8 cellular contexts compared by ENCODE assay signal in genomic region chr10:6300106-6300783, GRCh38.
DNase-seq lines count a peak whose midpoint lies in the region; ATAC-seq and TF ChIP-seq lines count a peak whose summit lies in the region.

No MANE protein-coding gene starts in this region.

- dilution Hi-C loops in IMR-90 (cut with HindIII; ENCODE audit: low sequenced_read_pairs, unreplicated experiment), result no loop called here

- H2BK20ac ChIP-seq in IMR-90 (ENCODE audit: low read depth, low read length), result peak overlapping the region; percentile 35; the same call in 1 of the 2 replicates

- H3K36me3 ChIP-seq in IMR-90 (ENCODE audit: control insufficient read depth, insufficient read depth, low read length) (no peaks in the 10 kb centered on the region), heart left ventricle (no peaks in the 10 kb centered on the region), stomach (no peaks in the 10 kb centered on the region)

- H3K27ac ChIP-seq in IMR-90 (ENCODE audit: insufficient read depth, low read length) (no peak overlapping the region), heart left ventricle (peak overlapping the region in 2 of 12 donors; percentile 27 to 86), stomach (peak overlapping the region; percentile 29 to 75 (median 66))

- H3K4me1 ChIP-seq in IMR-90 (ENCODE audit: control insufficient read depth, insufficient read depth, low read length), result peaks cover 7% of the 10 kb centered on the region; the same call in 1 of the 2 replicates
- H3K4me1 ChIP-seq in heart left ventricle, result peaks cover 0 to 36% (median 0%) of the 10 kb centered on the region in 12 donors
- peaks cover 34 to 69% (median 44%) of the 10 kb centered on the region in 4 donors for H3K4me1 ChIP-seq in stomach

- no peak overlapping the region for H4K91ac ChIP-seq in IMR-90 (ENCODE audit: insufficient read depth, low read depth, low read length)

- H3K27me3 Mint-ChIP-seq in activated CD8-positive, alpha-beta T cell treated with anti-CD3 and anti-CD28 coated beads, Interleukin-2, amount 10 ng/mL, durations not matched to agents 7 days and 5 days (ENCODE audit: low read depth), result no peaks in the 10 kb centered on the region

- ATAC-seq in GM21526 (IDR thresholded peaks at IDR 0.05; ENCODE audit: low FRiP score, unreplicated experiment) (peak; percentile 88), IMR-90 (ENCODE audit: low read depth) (peak; percentile 72), heart left ventricle (peak in 3 of 4 donors; percentile 50 to 77 (median 72))
- ATAC-seq in activated CD8-positive, alpha-beta T cell treated with anti-CD3 and anti-CD28 coated beads, Interleukin-2, amount 10 ng/mL, durations not matched to agents 7 days and 5 days, result peak; percentile 77

- H2AFZ ChIP-seq in IMR-90 (replicated peaks; ENCODE audit: low read length, poor library complexity), result peak overlapping the region; percentile 71

- TF ChIP-seq EP300 in stomach (IDR thresholded peaks at IDR 0.05), result no peak

- CTCF ChIA-PET in IMR-90 (lab: Yijun Ruan, JAX), result interaction anchor here (1.1 kb wide), 1 partner anchor 13 kb away, joined by 4 read pairs; no protein-coding TSS in a partner anchor
- CTCF ChIA-PET in activated CD8-positive, alpha-beta T cell treated with anti-CD3 and anti-CD28 coated beads, Interleukin-2, amount 10 ng/mL, durations not matched to agents 7 days and 5 days (lab: Charles Lee), result interaction anchor here (0.7 to 2.5 kb wide), 8 partner anchors 8 to 110 kb away, joined by 3 to 22 read pairs (median 6); partner anchors contain the start of gene PFKFB3

- in situ Hi-C loops in IMR-90 (cut with MboI; ENCODE audit: low sequenced_read_pairs), result no loop called here

- no peak overlapping the region for H2BK120ac ChIP-seq in IMR-90 (ENCODE audit: low read depth, low read length)

- peaks cover 31% of the 10 kb centered on the region for H3K36me3 Mint-ChIP-seq in activated CD8-positive, alpha-beta T cell treated with anti-CD3 and anti-CD28 coated beads, Interleukin-2, amount 10 ng/mL, durations not matched to agents 7 days and 5 days (ENCODE audit: low read depth)

- peak overlapping the region in 1 of 2 experiments; percentile 24; a peak in 2 of 4 replicates for H4K8ac ChIP-seq in IMR-90 (ENCODE audit: low read depth in 2 of 2, low read length in 2 of 2)

- peaks cover 16% of the 10 kb centered on the region for H3K9me3 Mint-ChIP-seq in activated CD8-positive, alpha-beta T cell treated with anti-CD3 and anti-CD28 coated beads, Interleukin-2, amount 10 ng/mL, durations not matched to agents 7 days and 5 days (ENCODE audit: insufficient read depth)

- H3K9me3 ChIP-seq in IMR-90 (ENCODE audit: control insufficient read depth, insufficient read depth, low read length), result no peaks in the 10 kb centered on the region
- no peaks in the 10 kb centered on the region for H3K9me3 ChIP-seq in heart left ventricle
- no peaks in the 10 kb centered on the region for H3K9me3 ChIP-seq in stomach

- H3K56ac ChIP-seq in IMR-90 (ENCODE audit: extremely low read depth, insufficient read depth, low read length), result no peak overlapping the region

- H3K4me3 ChIP-seq in GM08714 (ENCODE audit: low read length) (peak overlapping the region; percentile 11; the same call in 1 of the 2 replicates), IMR-90 (ENCODE audit: insufficient read depth, low read depth, low read length) (no peak overlapping the region), heart left ventricle (peak overlapping the region in 1 of 12 donors; percentile 5), stomach (no peak overlapping the region)

- H3K79me1 ChIP-seq in IMR-90 (ENCODE audit: low read depth in 1 of 2, low read length in 2 of 2), result no peaks in the 10 kb centered on the region

- H3K27me3 ChIP-seq in IMR-90 (ENCODE audit: control insufficient read depth, insufficient read depth, low read length) (no peaks in the 10 kb centered on the region), heart left ventricle (no peaks in the 10 kb centered on the region), stomach (no peaks in the 10 kb centered on the region)

- H3K23ac ChIP-seq in IMR-90 (ENCODE audit: low read depth, low read length), result peak overlapping the region; percentile 5; the same call in 1 of the 2 replicates

- H2BK5ac ChIP-seq in IMR-90 (ENCODE audit: low read depth, low read length, poor library complexity, severe bottlenecking), result no peak overlapping the region

- no peak overlapping the region for H2AK9ac ChIP-seq in IMR-90 (replicated peaks; ENCODE audit: low read depth, low read length, poor library complexity)

- DNase-seq in IMR-90 (peak; percentile 56), heart left ventricle (peak in 1 of 5 donors; percentile 41), stomach (no peak), DMS79 (lab: John Stamatoyannopoulos, UW) (no peak), NCI-H345 (lab: John Stamatoyannopoulos, UW) (no peak)
- peak; percentile 58 for DNase-seq in activated CD8-positive, alpha-beta T cell treated with anti-CD3 and anti-CD28 coated beads, Interleukin-2, amount 10 ng/mL, durations not matched to agents 7 days and 5 days

- no TSS peak for BruUV-seq in IMR-90 (replicated peaks; lab: Mats Ljungman, UMichigan)

- no peak overlapping the region for H3K9ac ChIP-seq in IMR-90 (ENCODE audit: low read depth, low read length)

- H3K4me2 ChIP-seq in IMR-90 (ENCODE audit: low read depth, low read length), result no peak overlapping the region; the same call in 1 of the 2 replicates

- 0 out of 2 replicates have a peak overlapping the region, but pooled peaks have one; percentile 22 for H3K14ac ChIP-seq in IMR-90 (replicated peaks; ENCODE audit: low read depth, low read length)

- H3K18ac ChIP-seq in IMR-90 (ENCODE audit: low read depth, low read length), result no peak overlapping the region

- H4K5ac ChIP-seq in IMR-90 (ENCODE audit: low read depth, low read length), result no peak overlapping the region; the same call in 1 of the 2 replicates

- no peaks in the 10 kb centered on the region for H4K20me1 ChIP-seq in IMR-90 (ENCODE audit: insufficient read depth, low read length)

- H3K4ac ChIP-seq in IMR-90 (ENCODE audit: low read depth, low read length), result no peak overlapping the region

- H2AK5ac ChIP-seq in IMR-90 (ENCODE audit: low read depth, low read length), result no peak overlapping the region

- H3K27ac Mint-ChIP-seq in activated CD8-positive, alpha-beta T cell treated with anti-CD3 and anti-CD28 coated beads, Interleukin-2, amount 10 ng/mL, durations not matched to agents 7 days and 5 days, result peak overlapping the region; percentile 95

- intact Hi-C loops in IMR-90 (cut with micrococcal nuclease) (no loop called here), heart left ventricle (cut with DNase I) (loop anchor here in 1 of 10 donors (10.0 kb wide), 1 partner anchor 65 kb away; no protein-coding TSS in a partner anchor), stomach (cut with DNase I; ENCODE audit: low total_unique reads) (no loop called here)

- TF ChIP-seq POLR2A in IMR-90 (IDR thresholded peaks at IDR 0.05; ENCODE audit: low read depth, low read length), result no peak
- no peak for TF ChIP-seq POLR2A in heart left ventricle (IDR thresholded peaks at IDR 0.05)
- no peak for TF ChIP-seq POLR2A in stomach (IDR thresholded peaks at IDR 0.05)

- whole genome bisulfite sequencing in IMR-90 (ENCODE audit: extremely low coverage in 2 of 2, insufficient read length in 1 of 2), 2 experiments, result no CpG with 5 or more reads among the region's 14 CpGs
- WGBS in heart left ventricle, 4 donors, result 59 to 64% (median 62%) methylated on average over 14 of the region's 14 CpGs
- 49 to 66% (median 51%) methylated on average over 14 of the region's 14 CpGs for WGBS in stomach, 5 donors

- TF ChIP-seq CTCF in IMR-90 (conservative IDR thresholded peaks at IDR 0.05; ENCODE audit: low read depth, low read length) (no peak), heart left ventricle (IDR thresholded peaks at IDR 0.05) (no peak), stomach (IDR thresholded peaks at IDR 0.05) (no peak)

- no peak for TF ChIP-seq RAD21 in IMR-90 (IDR thresholded peaks at IDR 0.05; ENCODE audit: low read length)

- peak overlapping the region; percentile 59 for H3K4me3 Mint-ChIP-seq in activated CD8-positive, alpha-beta T cell treated with anti-CD3 and anti-CD28 coated beads, Interleukin-2, amount 10 ng/mL, durations not matched to agents 7 days and 5 days

- H3K4me1 Mint-ChIP-seq in activated CD8-positive, alpha-beta T cell treated with anti-CD3 and anti-CD28 coated beads, Interleukin-2, amount 10 ng/mL, durations not matched to agents 7 days and 5 days (ENCODE audit: low read depth), result peaks cover 57% of the 10 kb centered on the region

- POLR2A ChIA-PET in IMR-90 (lab: Charles Lee; ENCODE audit: unreplicated experiment), result no interaction called here
- POLR2A ChIA-PET in activated CD8-positive, alpha-beta T cell treated with anti-CD3 and anti-CD28 coated beads, Interleukin-2, amount 10 ng/mL, durations not matched to agents 7 days and 5 days (lab: Charles Lee), result interaction anchor here (1.1 to 2.4 kb wide), 7 partner anchors 9 to 97 kb away, joined by 3 to 10 read pairs (median 4); partner anchors contain the start of gene PFKFB3

- H3K9me1 ChIP-seq in IMR-90 (ENCODE audit: insufficient read depth, low read length), result peaks cover 3% of the 10 kb centered on the region; the same call in 1 of the 2 replicates

- 0 out of 3 replicates have a peak overlapping the region, but pooled peaks have one; percentile 4 for H2BK15ac ChIP-seq in IMR-90 (ENCODE audit: low read depth, low read length)

TF ChIP-seq in IMR-90, 13 proteins besides CTCF, POLR2A, EP300 and RAD21:
- TF ChIP-seq USF2 (IDR thresholded peaks at IDR 0.05; ENCODE audit: low read depth, low read length) (no peak), RFX5 (IDR thresholded peaks at IDR 0.05; ENCODE audit: low read depth, low read length) (no peak), CEBPB (IDR thresholded peaks at IDR 0.05; ENCODE audit: low read depth, low read length) (no peak)

Comparison
In these comparisons a context has a peak if more than half of its experiments do, and no peak if none do; other contexts are left out.
1. DNase-seq: peak in IMR-90 (single experiment) and activated CD8-positive, alpha-beta T cell treated with anti-CD3 and anti-CD28 coated beads, Interleukin-2, amount 10 ng/mL, durations not matched to agents 7 days and 5 days (single experiment); none in stomach (single experiment), DMS79 (single experiment) and NCI-H345 (single experiment).
2. Peak in every context shown above with its lines, with median percentiles within 50 percentile points of each other: ATAC-seq.